In the genomic region with DNA sequence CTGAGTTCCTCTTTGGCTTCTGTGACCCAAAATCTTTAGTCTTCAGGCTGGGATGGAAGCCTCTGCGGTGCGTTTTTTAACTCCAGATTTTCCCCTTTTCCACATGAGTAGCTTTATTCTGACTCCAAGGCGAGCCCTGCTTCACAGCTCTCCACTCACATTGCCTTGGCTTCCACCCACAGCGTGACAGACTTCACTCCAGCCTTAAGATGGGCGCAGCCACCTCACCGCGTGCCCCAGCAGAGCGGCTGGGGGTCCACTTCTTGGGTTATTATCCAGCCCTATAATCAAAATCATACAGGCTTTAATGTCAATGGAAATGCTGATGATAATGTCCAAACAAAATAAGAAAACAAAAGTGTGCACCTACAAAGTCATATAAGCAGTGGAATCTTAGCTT, we compare ENCODE assay signal across 3 cellular contexts.
TF ChIP-seq lines count a peak whose summit lies in the region.

No MANE protein-coding gene starts in this region.

TF ChIP-seq in A549, 52 proteins besides CTCF, POLR2A, EP300 and RAD21:
- TF ChIP-seq, protein P1, sequence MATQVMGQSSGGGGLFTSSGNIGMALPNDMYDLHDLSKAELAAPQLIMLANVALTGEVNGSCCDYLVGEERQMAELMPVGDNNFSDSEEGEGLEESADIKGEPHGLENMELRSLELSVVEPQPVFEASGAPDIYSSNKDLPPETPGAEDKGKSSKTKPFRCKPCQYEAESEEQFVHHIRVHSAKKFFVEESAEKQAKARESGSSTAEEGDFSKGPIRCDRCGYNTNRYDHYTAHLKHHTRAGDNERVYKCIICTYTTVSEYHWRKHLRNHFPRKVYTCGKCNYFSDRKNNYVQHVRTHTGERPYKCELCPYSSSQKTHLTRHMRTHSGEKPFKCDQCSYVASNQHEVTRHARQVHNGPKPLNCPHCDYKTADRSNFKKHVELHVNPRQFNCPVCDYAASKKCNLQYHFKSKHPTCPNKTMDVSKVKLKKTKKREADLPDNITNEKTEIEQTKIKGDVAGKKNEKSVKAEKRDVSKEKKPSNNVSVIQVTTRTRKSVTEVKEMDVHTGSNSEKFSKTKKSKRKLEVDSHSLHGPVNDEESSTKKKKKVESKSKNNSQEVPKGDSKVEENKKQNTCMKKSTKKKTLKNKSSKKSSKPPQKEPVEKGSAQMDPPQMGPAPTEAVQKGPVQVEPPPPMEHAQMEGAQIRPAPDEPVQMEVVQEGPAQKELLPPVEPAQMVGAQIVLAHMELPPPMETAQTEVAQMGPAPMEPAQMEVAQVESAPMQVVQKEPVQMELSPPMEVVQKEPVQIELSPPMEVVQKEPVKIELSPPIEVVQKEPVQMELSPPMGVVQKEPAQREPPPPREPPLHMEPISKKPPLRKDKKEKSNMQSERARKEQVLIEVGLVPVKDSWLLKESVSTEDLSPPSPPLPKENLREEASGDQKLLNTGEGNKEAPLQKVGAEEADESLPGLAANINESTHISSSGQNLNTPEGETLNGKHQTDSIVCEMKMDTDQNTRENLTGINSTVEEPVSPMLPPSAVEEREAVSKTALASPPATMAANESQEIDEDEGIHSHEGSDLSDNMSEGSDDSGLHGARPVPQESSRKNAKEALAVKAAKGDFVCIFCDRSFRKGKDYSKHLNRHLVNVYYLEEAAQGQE (IDR thresholded peaks at IDR 0.05): no peak
- TF ChIP-seq RFX5 (IDR thresholded peaks at IDR 0.05) (no peak), KDM1A (IDR thresholded peaks at IDR 0.05; ENCODE audit: low read depth) (no peak)

TF ChIP-seq in HCT116, 20 proteins besides CTCF, POLR2A, EP300 and RAD21:
- TF ChIP-seq, protein P2, sequence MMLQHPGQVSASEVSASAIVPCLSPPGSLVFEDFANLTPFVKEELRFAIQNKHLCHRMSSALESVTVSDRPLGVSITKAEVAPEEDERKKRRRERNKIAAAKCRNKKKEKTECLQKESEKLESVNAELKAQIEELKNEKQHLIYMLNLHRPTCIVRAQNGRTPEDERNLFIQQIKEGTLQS (IDR thresholded peaks at IDR 0.05): no peak
- TF ChIP-seq POLR2AphosphoS5 (IDR thresholded peaks at IDR 0.05; ENCODE audit: low read depth, low read length): no peak
- TF ChIP-seq, protein P1 (IDR thresholded peaks at IDR 0.05; ENCODE audit: low read depth): no peak
- no peak for TF ChIP-seq FOSL1 (IDR thresholded peaks at IDR 0.05; ENCODE audit: low read depth)
- TF ChIP-seq, protein P3, sequence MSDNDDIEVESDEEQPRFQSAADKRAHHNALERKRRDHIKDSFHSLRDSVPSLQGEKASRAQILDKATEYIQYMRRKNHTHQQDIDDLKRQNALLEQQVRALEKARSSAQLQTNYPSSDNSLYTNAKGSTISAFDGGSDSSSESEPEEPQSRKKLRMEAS (IDR thresholded peaks at IDR 0.05): no peak
- no peak for TF ChIP-seq EZH2phosphoT487 (IDR thresholded peaks at IDR 0.05; ENCODE audit: borderline replicate concordance)
- TF ChIP-seq ZNF274 (IDR thresholded peaks at IDR 0.05; ENCODE audit: low read depth, low read length): no peak
- TF ChIP-seq, protein P4, sequence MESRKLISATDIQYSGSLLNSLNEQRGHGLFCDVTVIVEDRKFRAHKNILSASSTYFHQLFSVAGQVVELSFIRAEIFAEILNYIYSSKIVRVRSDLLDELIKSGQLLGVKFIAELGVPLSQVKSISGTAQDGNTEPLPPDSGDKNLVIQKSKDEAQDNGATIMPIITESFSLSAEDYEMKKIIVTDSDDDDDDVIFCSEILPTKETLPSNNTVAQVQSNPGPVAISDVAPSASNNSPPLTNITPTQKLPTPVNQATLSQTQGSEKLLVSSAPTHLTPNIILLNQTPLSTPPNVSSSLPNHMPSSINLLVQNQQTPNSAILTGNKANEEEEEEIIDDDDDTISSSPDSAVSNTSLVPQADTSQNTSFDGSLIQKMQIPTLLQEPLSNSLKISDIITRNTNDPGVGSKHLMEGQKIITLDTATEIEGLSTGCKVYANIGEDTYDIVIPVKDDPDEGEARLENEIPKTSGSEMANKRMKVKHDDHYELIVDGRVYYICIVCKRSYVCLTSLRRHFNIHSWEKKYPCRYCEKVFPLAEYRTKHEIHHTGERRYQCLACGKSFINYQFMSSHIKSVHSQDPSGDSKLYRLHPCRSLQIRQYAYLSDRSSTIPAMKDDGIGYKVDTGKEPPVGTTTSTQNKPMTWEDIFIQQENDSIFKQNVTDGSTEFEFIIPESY (IDR thresholded peaks at IDR 0.05; ENCODE audit: extremely low read depth, insufficient replicate concordance, low read length): no peak
- TF ChIP-seq TCF7L2 (IDR thresholded peaks at IDR 0.05; ENCODE audit: borderline replicate concordance, extremely low read depth, insufficient read depth, insufficient read length): no peak
- no peak for TF ChIP-seq JUND (IDR thresholded peaks at IDR 0.05)
- no peak for TF ChIP-seq ELF1 (IDR thresholded peaks at IDR 0.05; ENCODE audit: borderline replicate concordance, low read depth)
- TF ChIP-seq EZH2 (IDR thresholded peaks at IDR 0.05): no peak
- TF ChIP-seq SRF (IDR thresholded peaks at IDR 0.05; ENCODE audit: low read depth): no peak
- TF ChIP-seq CBX3 (IDR thresholded peaks at IDR 0.05; ENCODE audit: low read depth): no peak
- TF ChIP-seq CEBPB (IDR thresholded peaks at IDR 0.05; ENCODE audit: low read depth): no peak
- no peak for TF ChIP-seq SIN3A (IDR thresholded peaks at IDR 0.05; ENCODE audit: low read depth)
- TF ChIP-seq ZFX (IDR thresholded peaks at IDR 0.05): no peak
TF ChIP-seq in HCT116: peak in this region for 0.

TF ChIP-seq in GM12878, 131 proteins besides CTCF, POLR2A, EP300 and RAD21:
- TF ChIP-seq MYC (IDR thresholded peaks at IDR 0.05; ENCODE audit: insufficient read depth, insufficient read length, insufficient replicate concordance, low read length, severe bottlenecking): no peak
- TF ChIP-seq NFXL1 (IDR thresholded peaks at IDR 0.05; ENCODE audit: borderline replicate concordance): no peak
- TF ChIP-seq SIX5 (IDR thresholded peaks at IDR 0.05; ENCODE audit: low read depth, low read length, severe bottlenecking): no peak
- no peak for TF ChIP-seq SMAD1 (IDR thresholded peaks at IDR 0.05; ENCODE audit: low read depth, partially characterized antibody)
- TF ChIP-seq CHD2 (IDR thresholded peaks at IDR 0.05; ENCODE audit: borderline replicate concordance, low read depth, low read length): no peak
- TF ChIP-seq, protein P5, sequence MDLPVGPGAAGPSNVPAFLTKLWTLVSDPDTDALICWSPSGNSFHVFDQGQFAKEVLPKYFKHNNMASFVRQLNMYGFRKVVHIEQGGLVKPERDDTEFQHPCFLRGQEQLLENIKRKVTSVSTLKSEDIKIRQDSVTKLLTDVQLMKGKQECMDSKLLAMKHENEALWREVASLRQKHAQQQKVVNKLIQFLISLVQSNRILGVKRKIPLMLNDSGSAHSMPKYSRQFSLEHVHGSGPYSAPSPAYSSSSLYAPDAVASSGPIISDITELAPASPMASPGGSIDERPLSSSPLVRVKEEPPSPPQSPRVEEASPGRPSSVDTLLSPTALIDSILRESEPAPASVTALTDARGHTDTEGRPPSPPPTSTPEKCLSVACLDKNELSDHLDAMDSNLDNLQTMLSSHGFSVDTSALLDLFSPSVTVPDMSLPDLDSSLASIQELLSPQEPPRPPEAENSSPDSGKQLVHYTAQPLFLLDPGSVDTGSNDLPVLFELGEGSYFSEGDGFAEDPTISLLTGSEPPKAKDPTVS (IDR thresholded peaks at IDR 0.05; ENCODE audit: low read depth, low read length): no peak
- TF ChIP-seq, protein P6, sequence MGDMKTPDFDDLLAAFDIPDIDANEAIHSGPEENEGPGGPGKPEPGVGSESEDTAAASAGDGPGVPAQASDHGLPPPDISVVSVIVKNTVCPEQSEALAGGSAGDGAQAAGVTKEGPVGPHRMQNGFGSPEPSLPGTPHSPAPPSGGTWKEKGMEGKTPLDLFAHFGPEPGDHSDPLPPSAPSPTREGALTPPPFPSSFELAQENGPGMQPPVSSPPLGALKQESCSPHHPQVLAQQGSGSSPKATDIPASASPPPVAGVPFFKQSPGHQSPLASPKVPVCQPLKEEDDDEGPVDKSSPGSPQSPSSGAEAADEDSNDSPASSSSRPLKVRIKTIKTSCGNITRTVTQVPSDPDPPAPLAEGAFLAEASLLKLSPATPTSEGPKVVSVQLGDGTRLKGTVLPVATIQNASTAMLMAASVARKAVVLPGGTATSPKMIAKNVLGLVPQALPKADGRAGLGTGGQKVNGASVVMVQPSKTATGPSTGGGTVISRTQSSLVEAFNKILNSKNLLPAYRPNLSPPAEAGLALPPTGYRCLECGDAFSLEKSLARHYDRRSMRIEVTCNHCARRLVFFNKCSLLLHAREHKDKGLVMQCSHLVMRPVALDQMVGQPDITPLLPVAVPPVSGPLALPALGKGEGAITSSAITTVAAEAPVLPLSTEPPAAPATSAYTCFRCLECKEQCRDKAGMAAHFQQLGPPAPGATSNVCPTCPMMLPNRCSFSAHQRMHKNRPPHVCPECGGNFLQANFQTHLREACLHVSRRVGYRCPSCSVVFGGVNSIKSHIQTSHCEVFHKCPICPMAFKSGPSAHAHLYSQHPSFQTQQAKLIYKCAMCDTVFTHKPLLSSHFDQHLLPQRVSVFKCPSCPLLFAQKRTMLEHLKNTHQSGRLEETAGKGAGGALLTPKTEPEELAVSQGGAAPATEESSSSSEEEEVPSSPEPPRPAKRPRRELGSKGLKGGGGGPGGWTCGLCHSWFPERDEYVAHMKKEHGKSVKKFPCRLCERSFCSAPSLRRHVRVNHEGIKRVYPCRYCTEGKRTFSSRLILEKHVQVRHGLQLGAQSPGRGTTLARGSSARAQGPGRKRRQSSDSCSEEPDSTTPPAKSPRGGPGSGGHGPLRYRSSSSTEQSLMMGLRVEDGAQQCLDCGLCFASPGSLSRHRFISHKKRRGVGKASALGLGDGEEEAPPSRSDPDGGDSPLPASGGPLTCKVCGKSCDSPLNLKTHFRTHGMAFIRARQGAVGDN (IDR thresholded peaks at IDR 0.05): no peak
- no peak for TF ChIP-seq HDGF (IDR thresholded peaks at IDR 0.05)
